Comparison of ENCODE assay signal across 9 cellular contexts in genomic region chr1:84847253-84848247, GRCh38. TPM values are rescaled to one million over a fixed set of nuclear protein-coding genes. Genes with fewer than 3 reads are reported as not detected.
DNase-seq lines count a peak whose midpoint lies in the region; TF ChIP-seq lines count a peak whose summit lies in the region.
"Had no signal": no experiment of that assay in that cellular context is flagged by ENCODE, and none has a peak within 500 bp of the region (broad histone marks: within the 10 kb centered on the region; RNA-seq: fewer than 3 reads in every experiment).

No MANE protein-coding gene starts in this region.

- H2BK15ac ChIP-seq in mesenchymal stem cell (ENCODE audit: low read depth, poor library complexity, severe bottlenecking): peak overlapping the region; percentile 90

- H2BK12ac ChIP-seq in mesenchymal stem cell (ENCODE audit: low read length in 2 of 2): peak overlapping the region in 1 of 2 experiments; percentile 8

- BruUV-seq in PC-9 (replicated peaks; lab: Mats Ljungman, UMichigan): no TSS peak

- H3K18ac ChIP-seq in mesenchymal stem cell (ENCODE audit: low read depth in 1 of 2, low read length in 2 of 2): peak overlapping the region; percentile 28 to 37

- CTCF ChIA-PET in PC-9 (lab: Charles Lee): no interaction called here

- H3K4me2 ChIP-seq in PC-9 (peak overlapping the region; percentile 39), mesenchymal stem cell (ENCODE audit: low read length, poor library complexity, severe bottlenecking) (no peak overlapping the region)

- peaks cover 14% of the 10 kb centered on the region; the same call in 1 of the 2 replicates for H3F3A ChIP-seq in PC-9 (ENCODE audit: insufficient read depth, low read depth)

- POLR2A ChIA-PET in PC-9 (lab: Charles Lee; ENCODE audit: unreplicated experiment): no interaction called here

- no peaks in the 10 kb centered on the region for H3K79me2 ChIP-seq in PC-9 (ENCODE audit: low read depth)

- no peak overlapping the region for H4K8ac ChIP-seq in mesenchymal stem cell (ENCODE audit: low read length)

- H3K4ac ChIP-seq in mesenchymal stem cell (ENCODE audit: low read depth in 1 of 2, low read length in 2 of 2): peak overlapping the region; percentile 44 to 70

- WGBS in mesenchymal stem cell: 68% methylated on average over 5 of the region's 5 CpGs

- intact Hi-C loops in PC-9 (cut with micrococcal nuclease; ENCODE audit: unreplicated experiment): no loop called here

- H3K9me2 ChIP-seq in PC-9 (ENCODE audit: insufficient read depth): no peaks in the 10 kb centered on the region

- H3K23ac ChIP-seq in mesenchymal stem cell (ENCODE audit: low read length in 2 of 2): no peak overlapping the region

- H2AK5ac ChIP-seq in mesenchymal stem cell (ENCODE audit: low read length, severe bottlenecking): no peak overlapping the region

- no peak overlapping the region for H2BK5ac ChIP-seq in mesenchymal stem cell (ENCODE audit: low read depth, low read length, poor library complexity, severe bottlenecking)

- H3K36me3 ChIP-seq in PC-9 (ENCODE audit: low read depth) (no peaks in the 10 kb centered on the region), mesenchymal stem cell (ENCODE audit: control insufficient read depth in 1 of 2, insufficient read depth in 2 of 2, low read depth in 1 of 2, low read length in 2 of 2) (no peaks in the 10 kb centered on the region)

- H3K27ac ChIP-seq in PC-9 (no peak overlapping the region), mesenchymal stem cell (ENCODE audit: low read length, poor library complexity, severe bottlenecking) (no peak overlapping the region)
- H3K27ac ChIP-seq: SK-N-MC had no signal

- H3K27me3 ChIP-seq in PC-9 (ENCODE audit: insufficient read depth, low read depth): no peaks in the 10 kb centered on the region
- H3K27me3 ChIP-seq in mesenchymal stem cell (ENCODE audit: control insufficient read depth in 1 of 2, insufficient read depth in 1 of 2, low read length in 2 of 2): no peaks in the 10 kb centered on the region

- H4K91ac ChIP-seq in mesenchymal stem cell (ENCODE audit: low read length): peak overlapping the region; percentile 18

- TF ChIP-seq CTCF in GM12865 (IDR thresholded peaks at IDR 0.05; ENCODE audit: insufficient read depth, low read depth, low read length, missing control alignments): no peak
- TF ChIP-seq CTCF in PC-9 (conservative IDR thresholded peaks at IDR 0.05): no peak
- no peak for TF ChIP-seq CTCF in GM13977 (IDR thresholded peaks at IDR 0.05; ENCODE audit: extremely low read depth, insufficient read depth, missing control alignments)

- DNase-seq in GM12865 (ENCODE audit: low read depth): peak; percentile 23
- DNase-seq in HT1080 (ENCODE audit: low read depth): peak; percentile 99
- DNase-seq in PC-9: peak; percentile 86 to 89
- DNase-seq in dermis blood vessel endothelial cell: peak; percentile 78
- peak; percentile 94 for DNase-seq in mesenchymal stem cell
- no peak for DNase-seq in activated CD4-positive, CD25-positive, alpha-beta regulatory T cell (lab: John Stamatoyannopoulos, UW)
- no peak for DNase-seq in GM13977 (ENCODE audit: low spot score)
- DNase-seq: naive B cell had no signal

- H2AFZ ChIP-seq in PC-9: no peak overlapping the region
- no peak overlapping the region for H2AFZ ChIP-seq in mesenchymal stem cell (ENCODE audit: low read depth, low read length)

- peak overlapping the region; percentile 44 for H3K9ac ChIP-seq in mesenchymal stem cell (ENCODE audit: low read length)

- H4K20me1 ChIP-seq in PC-9 (ENCODE audit: insufficient read depth): no peaks in the 10 kb centered on the region

- H3K4me3 ChIP-seq in GM12865 (ENCODE audit: low read depth, low read length): no peak overlapping the region
- H3K4me3 ChIP-seq in PC-9: no peak overlapping the region
- no peak overlapping the region for H3K4me3 ChIP-seq in mesenchymal stem cell (ENCODE audit: insufficient read depth in 1 of 2, low read depth in 1 of 2, low read length in 2 of 2)
- H3K4me3 ChIP-seq: SK-N-MC had no signal

- peak overlapping the region in 1 of 2 experiments; percentile 48 for H3K14ac ChIP-seq in mesenchymal stem cell (ENCODE audit: low read length in 2 of 2)

- in situ Hi-C loops in GM13977 (cut with MboI; ENCODE audit: low pct_unique_long_range_greater_than_20kb, low sequenced_read_pairs, unreplicated experiment): no loop called here

- H3K9me3 ChIP-seq in PC-9 (ENCODE audit: insufficient read depth, low read depth) (no peaks in the 10 kb centered on the region; the same call in 1 of the 2 replicates), mesenchymal stem cell (ENCODE audit: control insufficient read depth, low read length) (no peaks in the 10 kb centered on the region)

- H3K79me1 ChIP-seq in mesenchymal stem cell (replicated peaks; ENCODE audit: low read length, poor library complexity, severe bottlenecking): no peaks in the 10 kb centered on the region

- peak overlapping the region; percentile 30 for H2BK120ac ChIP-seq in mesenchymal stem cell (ENCODE audit: low read depth, low read length)

- peaks cover 45% of the 10 kb centered on the region for H3K4me1 ChIP-seq in PC-9 (replicated peaks; ENCODE audit: insufficient read depth)
- H3K4me1 ChIP-seq in mesenchymal stem cell (ENCODE audit: control insufficient read depth, insufficient read depth, low read depth, low read length): peaks cover 11% of the 10 kb centered on the region

RNA-seq across cellular contexts. Expression of gene LPAR3, which starts 45.5 kb away (rescaled TPM):
- 2.2 and 4.1 TPM in 2 replicates for total RNA-seq in HT1080 (2014; rRNA removed; shearing (Covaris generic))
- polyA plus RNA-seq in HT1080 (2015; cell fraction: cytosol; rRNA removed): 8.7 and 10.0 TPM in 2 replicates
- 4.1 and 4.9 TPM in 2 replicates for polyA plus RNA-seq in HT1080 (2015; cell fraction: nucleus; rRNA removed)
- not detected in 2 replicates for total RNA-seq in PC-9 (2021)
- total RNA-seq in dermis blood vessel endothelial cell: 0.17 TPM in 1 of 2 replicates, not detected in the other
- 3.7 TPM for polyA plus RNA-seq in mesenchymal stem cell (2013, experiment 1 of 2)
- 3.8 TPM for polyA plus RNA-seq in mesenchymal stem cell (2013, experiment 2 of 2)

Comparison
In these comparisons a context has a peak if more than half of its experiments do, and no peak if none do; other contexts are left out.
1. DNase-seq: peak in GM12865 (single experiment), HT1080 (single experiment), PC-9 (2 of 2), dermis blood vessel endothelial cell (single experiment) and mesenchymal stem cell (single experiment); none in activated CD4-positive, CD25-positive, alpha-beta regulatory T cell (0 of 4) and GM13977 (single experiment).